In genomic region chr4:165986956-165987698, GRCh38 we compare ENCODE assay signal across 1 cellular context.
TF ChIP-seq lines count a peak whose summit lies in the region.

No MANE protein-coding gene starts in this region.

TF ChIP-seq in GM23338, 12 proteins besides CTCF, POLR2A, EP300 and RAD21 (continued from another document):
- TF ChIP-seq ZNF462 (CRISPR knock-in tag; IDR thresholded peaks at IDR 0.05): peak; percentile 80
TF ChIP-seq in GM23338: peak in this region for 1.
